In the genomic region with DNA sequence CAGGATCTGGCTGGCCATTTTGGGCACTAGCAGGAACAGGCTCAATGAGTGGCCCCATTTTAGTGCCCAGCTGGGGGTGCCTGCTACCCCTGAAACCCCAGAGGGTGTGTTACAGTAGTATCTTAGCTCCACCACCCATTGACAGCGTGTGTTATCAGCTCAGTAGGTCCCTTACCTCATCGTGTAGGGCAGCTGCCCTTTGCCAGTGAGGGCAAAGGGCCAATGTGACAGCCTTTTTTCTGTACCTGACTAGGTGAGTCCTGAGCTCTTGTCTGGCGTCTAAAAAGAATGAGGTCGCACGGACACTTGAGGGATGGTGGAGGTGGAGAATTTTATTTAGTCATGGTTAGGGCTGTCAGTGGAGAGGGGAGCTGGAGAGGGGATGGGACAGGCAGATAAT, we compare ENCODE assay signal across 30 cellular contexts.
"Had no signal": no experiment of that assay in that cellular context is flagged by ENCODE, and none has a peak within 500 bp of the region (broad histone marks: within the 10 kb centered on the region; RNA-seq: fewer than 3 reads in every experiment).

No MANE protein-coding gene starts in this region.

- H3K27ac ChIP-seq: adrenal gland, body of pancreas, foreskin keratinocyte, gastrocnemius medialis, WERI-Rb-1 had no signal

- H3K4me1 ChIP-seq: body of pancreas, foreskin keratinocyte, gastrocnemius medialis had no signal

- H3K9me3 ChIP-seq: adrenal gland, body of pancreas, gastrocnemius medialis had no signal

- H3K4me3 ChIP-seq: adrenal gland, body of pancreas, gastrocnemius medialis had no signal

- ATAC-seq: activated CD4-positive, CD25-positive, alpha-beta regulatory T cell treated with anti-CD3 and anti-CD28 coated beads, Interleukin-2, amount 50 U/mL, for 24 hours; activated CD8-positive, alpha-beta memory T cell treated with anti-CD3 and anti-CD28 coated beads, Interleukin-2, amount 10 ng/mL, durations not matched to agents 7 days and 5 days; activated CD8-positive, alpha-beta T cell treated with anti-CD3 and anti-CD28 coated beads for 36 hours; activated naive CD8-positive, alpha-beta T cell treated with anti-CD3 and anti-CD28 coated beads, Interleukin-2, amount 50 U/mL, for 24 hours; body of pancreas; effector memory CD8-positive, alpha-beta T cell; foreskin keratinocyte; gastrocnemius medialis; T-helper 17 cell had no signal

- H3K36me3 ChIP-seq: adrenal gland, gastrocnemius medialis had no signal

- H3K27me3 ChIP-seq: adrenal gland, body of pancreas, foreskin keratinocyte, gastrocnemius medialis had no signal

- DNase-seq: activated B cell treated with CpG ODN at 0.5 μM for 24 hours; activated CD4-positive, alpha-beta T cell treated with anti-CD3 and anti-CD28 coated beads for 48 hours; activated CD4-positive, alpha-beta T cell treated with anti-CD3 and anti-CD28 coated beads, Interleukin-2, amount 50 U/mL, for 1 hour; activated CD4-positive, alpha-beta T cell treated with anti-CD3 and anti-CD28 coated beads, Interleukin-2, amount 50 U/mL, for 48 hours; activated CD8-positive, alpha-beta memory T cell treated with anti-CD3 and anti-CD28 coated beads, Interleukin-2, amount 10 ng/mL, durations not matched to agents 7 days and 5 days; activated CD8-positive, alpha-beta memory T cell treated with anti-CD3 and anti-CD28 coated beads, Interleukin-2, amount 50 U/mL, for 4 hours; activated CD8-positive, alpha-beta T cell treated with anti-CD3 and anti-CD28 coated beads for 36 hours; activated effector memory CD4-positive, alpha-beta T cell treated with anti-CD3 and anti-CD28 coated beads, Interleukin-2, amount 50 U/mL, for 16 hours; activated naive CD4-positive, alpha-beta T cell treated with anti-CD3 and anti-CD28 coated beads for 36 hours; activated naive CD8-positive, alpha-beta T cell treated with anti-CD3 and anti-CD28 coated beads for 36 hours; activated naive CD8-positive, alpha-beta T cell treated with anti-CD3 and anti-CD28 coated beads, Interleukin-2, amount 50 U/mL, for 24 hours; activated T-cell treated with anti-CD3 and anti-CD28 coated beads, Interleukin-2, amount 50 U/mL, for 1 hour; activated T-cell treated with anti-CD3 and anti-CD28 coated beads, Interleukin-2, amount 50 U/mL, for 48 hours; adrenal gland; amygdala; aorta; body of pancreas; cortex of kidney; dermis blood vessel endothelial cell; effector CD4-positive, alpha-beta T cell; effector memory CD8-positive, alpha-beta T cell; erythroblast; foreskin keratinocyte; gastrocnemius medialis; glutamatergic neuron; T-helper 1 cell; T-helper 17 cell; T1000; WERI-Rb-1 had no signal
